In the genomic region with DNA sequence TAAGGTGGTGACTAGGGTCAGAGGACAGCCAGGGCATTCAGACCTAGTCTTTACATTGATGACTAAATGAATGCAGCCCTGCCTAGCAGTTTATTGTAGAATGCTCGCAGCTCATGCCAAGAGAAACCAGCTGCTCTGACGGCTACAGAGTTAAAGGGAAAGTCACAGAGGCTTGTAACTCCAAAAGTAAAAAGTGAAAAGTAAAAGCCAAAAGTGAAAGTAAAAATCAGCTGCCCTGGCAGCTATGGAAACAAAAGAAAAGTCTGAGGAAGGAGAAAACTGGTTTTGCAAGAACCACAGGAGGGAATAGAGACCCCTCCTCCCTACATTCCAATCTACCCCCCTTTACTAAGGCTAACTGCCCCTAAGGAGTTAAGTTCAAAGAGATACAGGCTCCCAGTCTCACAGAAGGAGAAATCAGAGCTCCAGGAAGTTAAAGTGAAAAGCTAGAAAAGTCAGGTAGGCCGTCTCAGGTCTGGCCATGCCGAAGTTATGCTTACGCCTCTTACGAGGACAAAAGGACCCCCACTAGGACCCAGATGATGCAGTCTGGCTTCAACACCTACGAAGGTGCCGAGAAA, we compare ENCODE assay signal across 1 cellular context.
TF ChIP-seq lines count a peak whose summit lies in the region.

No MANE protein-coding gene starts in this region.

TF ChIP-seq in endothelial cell of umbilical vein, 7 proteins besides CTCF, POLR2A, EP300 and RAD21:
- TF ChIP-seq GATA2 (IDR thresholded peaks at IDR 0.05; ENCODE audit: insufficient read depth, insufficient read length, low read depth, low read length), result no peak
- TF ChIP-seq EZH2 (IDR thresholded peaks at IDR 0.05; ENCODE audit: borderline replicate concordance, low read depth, low read length, severe bottlenecking), result no peak
- no peak for TF ChIP-seq POLR2AphosphoS5 (IDR thresholded peaks at IDR 0.05; ENCODE audit: insufficient read depth, low read depth, low read length)
- no peak for TF ChIP-seq MYC (IDR thresholded peaks at IDR 0.05; ENCODE audit: low read depth, low read length)
- TF ChIP-seq, protein P1, sequence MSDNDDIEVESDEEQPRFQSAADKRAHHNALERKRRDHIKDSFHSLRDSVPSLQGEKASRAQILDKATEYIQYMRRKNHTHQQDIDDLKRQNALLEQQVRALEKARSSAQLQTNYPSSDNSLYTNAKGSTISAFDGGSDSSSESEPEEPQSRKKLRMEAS (IDR thresholded peaks at IDR 0.05; ENCODE audit: insufficient read depth, insufficient read length), result no peak
- TF ChIP-seq FOS (IDR thresholded peaks at IDR 0.05; ENCODE audit: borderline replicate concordance, insufficient read depth, low read length), result no peak
- TF ChIP-seq JUN (IDR thresholded peaks at IDR 0.05; ENCODE audit: borderline replicate concordance, insufficient read depth, insufficient read length, low read depth), result no peak
